ENCODE assay signal across 1 cellular context in genomic region chr14:34994668-34995067, GRCh38.
TF ChIP-seq lines count a peak whose summit lies in the region.

No MANE protein-coding gene starts in this region.

TF ChIP-seq in GM12878, 131 proteins besides CTCF, POLR2A, EP300 and RAD21:
- TF ChIP-seq NR2C2 (IDR thresholded peaks at IDR 0.05; ENCODE audit: borderline replicate concordance, control insufficient read depth, insufficient read length, low read depth): no peak
- no peak for TF ChIP-seq EED (IDR thresholded peaks at IDR 0.05; ENCODE audit: low read depth)
- no peak for TF ChIP-seq PAX5 (IDR thresholded peaks at IDR 0.05; ENCODE audit: borderline replicate concordance, low read depth, low read length)
- TF ChIP-seq SREBF2 (IDR thresholded peaks at IDR 0.05; ENCODE audit: low read length): no peak
- TF ChIP-seq JUNB (IDR thresholded peaks at IDR 0.05): no peak
